ENCODE assay signal across 1 cellular context in the genomic region with DNA sequence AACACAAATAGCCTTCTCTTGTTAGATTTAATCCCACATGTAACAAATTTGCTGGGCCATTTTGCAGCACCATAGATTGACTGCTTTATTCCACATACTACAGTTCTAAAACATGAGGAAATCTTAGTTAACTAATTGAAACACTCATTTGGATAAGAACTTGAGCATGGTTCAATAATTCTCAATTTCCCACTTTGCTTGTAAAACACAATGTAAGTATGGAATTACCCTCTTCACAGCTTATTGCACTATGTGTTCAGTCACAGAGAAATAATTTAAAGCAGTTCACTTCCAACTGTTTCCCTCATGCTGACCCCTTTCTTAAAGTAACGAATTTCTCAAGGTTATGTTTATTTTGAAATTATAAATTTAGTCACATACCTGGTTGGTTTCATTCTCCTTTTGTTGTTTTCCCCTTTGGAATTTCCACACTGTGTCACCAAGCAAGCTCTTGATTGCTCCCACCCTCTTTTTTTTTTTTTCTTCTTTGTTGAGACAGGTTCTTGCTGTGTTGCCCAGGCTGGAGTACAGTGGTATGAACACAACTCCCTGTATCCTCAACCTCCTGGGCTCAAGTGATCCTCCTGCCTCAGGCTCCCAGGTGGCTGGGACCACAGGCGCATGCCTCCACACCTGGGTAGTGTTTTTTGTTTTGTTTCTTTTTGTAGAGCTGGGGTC.
TF ChIP-seq lines count a peak whose summit lies in the region.

No MANE protein-coding gene starts in this region.

TF ChIP-seq in HEK293, 187 proteins besides CTCF, POLR2A, EP300 and RAD21 (continued from another document and continues in another):
- TF ChIP-seq, protein P1, sequence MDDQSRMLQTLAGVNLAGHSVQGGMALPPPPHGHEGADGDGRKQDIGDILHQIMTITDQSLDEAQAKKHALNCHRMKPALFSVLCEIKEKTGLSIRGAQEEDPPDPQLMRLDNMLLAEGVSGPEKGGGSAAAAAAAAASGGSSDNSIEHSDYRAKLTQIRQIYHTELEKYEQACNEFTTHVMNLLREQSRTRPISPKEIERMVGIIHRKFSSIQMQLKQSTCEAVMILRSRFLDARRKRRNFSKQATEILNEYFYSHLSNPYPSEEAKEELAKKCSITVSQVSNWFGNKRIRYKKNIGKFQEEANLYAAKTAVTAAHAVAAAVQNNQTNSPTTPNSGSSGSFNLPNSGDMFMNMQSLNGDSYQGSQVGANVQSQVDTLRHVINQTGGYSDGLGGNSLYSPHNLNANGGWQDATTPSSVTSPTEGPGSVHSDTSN (CRISPR knock-in tag; IDR thresholded peaks at IDR 0.05): no peak
- TF ChIP-seq ZNF121 (tag by site-specific recombination; IDR thresholded peaks at IDR 0.05) (peak; percentile 69; the same call in 1 of the 2 replicates), ZBTB21 (tag by site-specific recombination; IDR thresholded peaks at IDR 0.05) (no peak), ZEB2 (tag by site-specific recombination; IDR thresholded peaks at IDR 0.05) (peak; percentile 39; the same call in 1 of the 2 replicates), ZNF621 (tag by site-specific recombination; IDR thresholded peaks at IDR 0.05) (no peak), KLF8 (tag by site-specific recombination; IDR thresholded peaks at IDR 0.05) (no peak), YY1 (tag by site-specific recombination; IDR thresholded peaks at IDR 0.05) (no peak), ZNF211 (tag by site-specific recombination; IDR thresholded peaks at IDR 0.05; ENCODE audit: low read depth) (no peak), ZFP37 (tag by site-specific recombination; IDR thresholded peaks at IDR 0.05) (no peak), GLI2 (tag by site-specific recombination; IDR thresholded peaks at IDR 0.05; ENCODE audit: borderline replicate concordance, low read depth) (0 out of 2 replicates have a peak, but pooled peaks have one; percentile 18), ZNF571 (tag by site-specific recombination; IDR thresholded peaks at IDR 0.05) (no peak), ZNF335 (tag by site-specific recombination; conservative IDR thresholded peaks at IDR 0.05) (no peak), ZNF521 (tag by site-specific recombination; IDR thresholded peaks at IDR 0.05) (no peak), IKZF3 (tag by site-specific recombination; IDR thresholded peaks at IDR 0.05) (0 out of 2 replicates have a peak, but pooled peaks have one; percentile 28), ZFP3 (tag by site-specific recombination; IDR thresholded peaks at IDR 0.05; ENCODE audit: low read depth) (no peak), ZNF660 (tag by site-specific recombination; IDR thresholded peaks at IDR 0.05) (no peak), ZNF140 (tag by site-specific recombination; IDR thresholded peaks at IDR 0.05) (no peak), GLI4 (tag by site-specific recombination; IDR thresholded peaks at IDR 0.05) (no peak), ZNF146 (tag by site-specific recombination; IDR thresholded peaks at IDR 0.05) (no peak), ZNF776 (tag by site-specific recombination; IDR thresholded peaks at IDR 0.05; ENCODE audit: borderline replicate concordance) (no peak), OVOL3 (tag by site-specific recombination; IDR thresholded peaks at IDR 0.05) (no peak; the same call in 1 of the 2 replicates), ZFP41 (tag by site-specific recombination; IDR thresholded peaks at IDR 0.05; ENCODE audit: borderline replicate concordance) (no peak), OSR2 (tag by site-specific recombination; IDR thresholded peaks at IDR 0.05) (peak; percentile 60; the same call in 1 of the 2 replicates), ZNF510 (tag by site-specific recombination; IDR thresholded peaks at IDR 0.05; ENCODE audit: insufficient replicate concordance) (no peak), ZNF600 (tag by site-specific recombination; IDR thresholded peaks at IDR 0.05) (no peak), ZNF274 (IDR thresholded peaks at IDR 0.05; ENCODE audit: low read length) (no peak), ZNF274 (tag by site-specific recombination; IDR thresholded peaks at IDR 0.05; ENCODE audit: borderline replicate concordance) (no peak), ZNF292 (tag by site-specific recombination; IDR thresholded peaks at IDR 0.05; ENCODE audit: borderline replicate concordance, low read depth) (no peak), ZNF654 (tag by site-specific recombination; IDR thresholded peaks at IDR 0.05; ENCODE audit: low read depth) (no peak), ZNF114 (tag by site-specific recombination; IDR thresholded peaks at IDR 0.05) (no peak), FEZF1 (tag by site-specific recombination; IDR thresholded peaks at IDR 0.05) (peak; percentile 63), ZNF112 (tag by site-specific recombination; IDR thresholded peaks at IDR 0.05) (no peak), ZIC2 (tag by site-specific recombination; IDR thresholded peaks at IDR 0.05) (no peak)
- TF ChIP-seq, protein P2, sequence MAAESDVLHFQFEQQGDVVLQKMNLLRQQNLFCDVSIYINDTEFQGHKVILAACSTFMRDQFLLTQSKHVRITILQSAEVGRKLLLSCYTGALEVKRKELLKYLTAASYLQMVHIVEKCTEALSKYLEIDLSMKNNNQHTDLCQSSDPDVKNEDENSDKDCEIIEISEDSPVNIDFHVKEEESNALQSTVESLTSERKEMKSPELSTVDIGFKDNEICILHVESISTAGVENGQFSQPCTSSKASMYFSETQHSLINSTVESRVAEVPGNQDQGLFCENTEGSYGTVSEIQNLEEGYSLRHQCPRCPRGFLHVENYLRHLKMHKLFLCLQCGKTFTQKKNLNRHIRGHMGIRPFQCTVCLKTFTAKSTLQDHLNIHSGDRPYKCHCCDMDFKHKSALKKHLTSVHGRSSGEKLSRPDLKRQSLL (tag by site-specific recombination; IDR thresholded peaks at IDR 0.05): peak; percentile 53; the same call in 1 of the 2 replicates
- TF ChIP-seq, protein P3, sequence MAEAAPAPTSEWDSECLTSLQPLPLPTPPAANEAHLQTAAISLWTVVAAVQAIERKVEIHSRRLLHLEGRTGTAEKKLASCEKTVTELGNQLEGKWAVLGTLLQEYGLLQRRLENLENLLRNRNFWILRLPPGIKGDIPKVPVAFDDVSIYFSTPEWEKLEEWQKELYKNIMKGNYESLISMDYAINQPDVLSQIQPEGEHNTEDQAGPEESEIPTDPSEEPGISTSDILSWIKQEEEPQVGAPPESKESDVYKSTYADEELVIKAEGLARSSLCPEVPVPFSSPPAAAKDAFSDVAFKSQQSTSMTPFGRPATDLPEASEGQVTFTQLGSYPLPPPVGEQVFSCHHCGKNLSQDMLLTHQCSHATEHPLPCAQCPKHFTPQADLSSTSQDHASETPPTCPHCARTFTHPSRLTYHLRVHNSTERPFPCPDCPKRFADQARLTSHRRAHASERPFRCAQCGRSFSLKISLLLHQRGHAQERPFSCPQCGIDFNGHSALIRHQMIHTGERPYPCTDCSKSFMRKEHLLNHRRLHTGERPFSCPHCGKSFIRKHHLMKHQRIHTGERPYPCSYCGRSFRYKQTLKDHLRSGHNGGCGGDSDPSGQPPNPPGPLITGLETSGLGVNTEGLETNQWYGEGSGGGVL (tag by site-specific recombination; IDR thresholded peaks at IDR 0.05): no peak
- TF ChIP-seq, protein P4, sequence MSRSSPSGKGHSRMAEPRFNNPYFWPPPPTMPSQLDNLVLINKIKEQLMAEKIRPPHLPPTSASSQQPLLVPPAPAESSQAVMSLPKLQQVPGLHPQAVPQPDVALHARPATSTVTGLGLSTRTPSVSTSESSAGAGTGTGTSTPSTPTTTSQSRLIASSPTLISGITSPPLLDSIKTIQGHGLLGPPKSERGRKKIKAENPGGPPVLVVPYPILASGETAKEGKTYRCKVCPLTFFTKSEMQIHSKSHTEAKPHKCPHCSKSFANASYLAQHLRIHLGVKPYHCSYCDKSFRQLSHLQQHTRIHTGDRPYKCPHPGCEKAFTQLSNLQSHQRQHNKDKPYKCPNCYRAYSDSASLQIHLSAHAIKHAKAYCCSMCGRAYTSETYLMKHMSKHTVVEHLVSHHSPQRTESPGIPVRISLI (tag by site-specific recombination; IDR thresholded peaks at IDR 0.05): no peak
- TF ChIP-seq, protein P5, sequence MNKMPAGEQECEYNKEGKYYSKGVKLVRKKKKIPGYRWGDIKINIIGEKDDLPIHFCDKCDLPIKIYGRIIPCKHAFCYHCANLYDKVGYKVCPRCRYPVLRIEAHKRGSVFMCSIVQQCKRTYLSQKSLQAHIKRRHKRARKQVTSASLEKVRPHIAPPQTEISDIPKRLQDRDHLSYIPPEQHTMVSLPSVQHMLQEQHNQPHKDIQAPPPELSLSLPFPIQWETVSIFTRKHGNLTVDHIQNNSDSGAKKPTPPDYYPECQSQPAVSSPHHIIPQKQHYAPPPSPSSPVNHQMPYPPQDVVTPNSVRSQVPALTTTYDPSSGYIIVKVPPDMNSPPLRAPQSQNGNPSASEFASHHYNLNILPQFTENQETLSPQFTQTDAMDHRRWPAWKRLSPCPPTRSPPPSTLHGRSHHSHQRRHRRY (tag by site-specific recombination; IDR thresholded peaks at IDR 0.05): no peak
- TF ChIP-seq, protein P6, sequence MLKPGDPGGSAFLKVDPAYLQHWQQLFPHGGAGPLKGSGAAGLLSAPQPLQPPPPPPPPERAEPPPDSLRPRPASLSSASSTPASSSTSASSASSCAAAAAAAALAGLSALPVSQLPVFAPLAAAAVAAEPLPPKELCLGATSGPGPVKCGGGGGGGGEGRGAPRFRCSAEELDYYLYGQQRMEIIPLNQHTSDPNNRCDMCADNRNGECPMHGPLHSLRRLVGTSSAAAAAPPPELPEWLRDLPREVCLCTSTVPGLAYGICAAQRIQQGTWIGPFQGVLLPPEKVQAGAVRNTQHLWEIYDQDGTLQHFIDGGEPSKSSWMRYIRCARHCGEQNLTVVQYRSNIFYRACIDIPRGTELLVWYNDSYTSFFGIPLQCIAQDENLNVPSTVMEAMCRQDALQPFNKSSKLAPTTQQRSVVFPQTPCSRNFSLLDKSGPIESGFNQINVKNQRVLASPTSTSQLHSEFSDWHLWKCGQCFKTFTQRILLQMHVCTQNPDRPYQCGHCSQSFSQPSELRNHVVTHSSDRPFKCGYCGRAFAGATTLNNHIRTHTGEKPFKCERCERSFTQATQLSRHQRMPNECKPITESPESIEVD (tag by site-specific recombination; IDR thresholded peaks at IDR 0.05): peak; percentile 94
- TF ChIP-seq, protein P7, sequence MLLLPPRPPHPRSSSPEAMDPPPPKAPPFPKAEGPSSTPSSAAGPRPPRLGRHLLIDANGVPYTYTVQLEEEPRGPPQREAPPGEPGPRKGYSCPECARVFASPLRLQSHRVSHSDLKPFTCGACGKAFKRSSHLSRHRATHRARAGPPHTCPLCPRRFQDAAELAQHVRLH (tag by site-specific recombination; IDR thresholded peaks at IDR 0.05): peak; percentile 48; the same call in 1 of the 2 replicates
- TF ChIP-seq, protein P8, sequence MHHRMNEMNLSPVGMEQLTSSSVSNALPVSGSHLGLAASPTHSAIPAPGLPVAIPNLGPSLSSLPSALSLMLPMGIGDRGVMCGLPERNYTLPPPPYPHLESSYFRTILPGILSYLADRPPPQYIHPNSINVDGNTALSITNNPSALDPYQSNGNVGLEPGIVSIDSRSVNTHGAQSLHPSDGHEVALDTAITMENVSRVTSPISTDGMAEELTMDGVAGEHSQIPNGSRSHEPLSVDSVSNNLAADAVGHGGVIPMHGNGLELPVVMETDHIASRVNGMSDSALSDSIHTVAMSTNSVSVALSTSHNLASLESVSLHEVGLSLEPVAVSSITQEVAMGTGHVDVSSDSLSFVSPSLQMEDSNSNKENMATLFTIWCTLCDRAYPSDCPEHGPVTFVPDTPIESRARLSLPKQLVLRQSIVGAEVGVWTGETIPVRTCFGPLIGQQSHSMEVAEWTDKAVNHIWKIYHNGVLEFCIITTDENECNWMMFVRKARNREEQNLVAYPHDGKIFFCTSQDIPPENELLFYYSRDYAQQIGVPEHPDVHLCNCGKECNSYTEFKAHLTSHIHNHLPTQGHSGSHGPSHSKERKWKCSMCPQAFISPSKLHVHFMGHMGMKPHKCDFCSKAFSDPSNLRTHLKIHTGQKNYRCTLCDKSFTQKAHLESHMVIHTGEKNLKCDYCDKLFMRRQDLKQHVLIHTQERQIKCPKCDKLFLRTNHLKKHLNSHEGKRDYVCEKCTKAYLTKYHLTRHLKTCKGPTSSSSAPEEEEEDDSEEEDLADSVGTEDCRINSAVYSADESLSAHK (tag by site-specific recombination; IDR thresholded peaks at IDR 0.05): peak; percentile 93
- TF ChIP-seq, protein P9, sequence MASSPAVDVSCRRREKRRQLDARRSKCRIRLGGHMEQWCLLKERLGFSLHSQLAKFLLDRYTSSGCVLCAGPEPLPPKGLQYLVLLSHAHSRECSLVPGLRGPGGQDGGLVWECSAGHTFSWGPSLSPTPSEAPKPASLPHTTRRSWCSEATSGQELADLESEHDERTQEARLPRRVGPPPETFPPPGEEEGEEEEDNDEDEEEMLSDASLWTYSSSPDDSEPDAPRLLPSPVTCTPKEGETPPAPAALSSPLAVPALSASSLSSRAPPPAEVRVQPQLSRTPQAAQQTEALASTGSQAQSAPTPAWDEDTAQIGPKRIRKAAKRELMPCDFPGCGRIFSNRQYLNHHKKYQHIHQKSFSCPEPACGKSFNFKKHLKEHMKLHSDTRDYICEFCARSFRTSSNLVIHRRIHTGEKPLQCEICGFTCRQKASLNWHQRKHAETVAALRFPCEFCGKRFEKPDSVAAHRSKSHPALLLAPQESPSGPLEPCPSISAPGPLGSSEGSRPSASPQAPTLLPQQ (tag by site-specific recombination; IDR thresholded peaks at IDR 0.05): no peak
- TF ChIP-seq, protein P10, sequence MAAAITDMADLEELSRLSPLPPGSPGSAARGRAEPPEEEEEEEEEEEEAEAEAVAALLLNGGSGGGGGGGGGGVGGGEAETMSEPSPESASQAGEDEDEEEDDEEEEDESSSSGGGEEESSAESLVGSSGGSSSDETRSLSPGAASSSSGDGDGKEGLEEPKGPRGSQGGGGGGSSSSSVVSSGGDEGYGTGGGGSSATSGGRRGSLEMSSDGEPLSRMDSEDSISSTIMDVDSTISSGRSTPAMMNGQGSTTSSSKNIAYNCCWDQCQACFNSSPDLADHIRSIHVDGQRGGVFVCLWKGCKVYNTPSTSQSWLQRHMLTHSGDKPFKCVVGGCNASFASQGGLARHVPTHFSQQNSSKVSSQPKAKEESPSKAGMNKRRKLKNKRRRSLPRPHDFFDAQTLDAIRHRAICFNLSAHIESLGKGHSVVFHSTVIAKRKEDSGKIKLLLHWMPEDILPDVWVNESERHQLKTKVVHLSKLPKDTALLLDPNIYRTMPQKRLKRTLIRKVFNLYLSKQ (tag by site-specific recombination; IDR thresholded peaks at IDR 0.05; ENCODE audit: borderline replicate concordance): no peak
- TF ChIP-seq, protein P11, sequence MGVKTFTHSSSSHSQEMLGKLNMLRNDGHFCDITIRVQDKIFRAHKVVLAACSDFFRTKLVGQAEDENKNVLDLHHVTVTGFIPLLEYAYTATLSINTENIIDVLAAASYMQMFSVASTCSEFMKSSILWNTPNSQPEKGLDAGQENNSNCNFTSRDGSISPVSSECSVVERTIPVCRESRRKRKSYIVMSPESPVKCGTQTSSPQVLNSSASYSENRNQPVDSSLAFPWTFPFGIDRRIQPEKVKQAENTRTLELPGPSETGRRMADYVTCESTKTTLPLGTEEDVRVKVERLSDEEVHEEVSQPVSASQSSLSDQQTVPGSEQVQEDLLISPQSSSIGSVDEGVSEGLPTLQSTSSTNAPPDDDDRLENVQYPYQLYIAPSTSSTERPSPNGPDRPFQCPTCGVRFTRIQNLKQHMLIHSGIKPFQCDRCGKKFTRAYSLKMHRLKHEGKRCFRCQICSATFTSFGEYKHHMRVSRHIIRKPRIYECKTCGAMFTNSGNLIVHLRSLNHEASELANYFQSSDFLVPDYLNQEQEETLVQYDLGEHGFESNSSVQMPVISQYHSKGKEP (tag by site-specific recombination; IDR thresholded peaks at IDR 0.05): peak; percentile 64; the same call in 1 of the 2 replicates
